In genomic region chr20:17889226-17889625, GRCh38 we compare ENCODE assay signal across 1 cellular context.
TF ChIP-seq lines count a peak whose summit lies in the region.

No MANE protein-coding gene starts in this region.

TF ChIP-seq in H1, 55 proteins besides CTCF, POLR2A, EP300 and RAD21:
- no peak for TF ChIP-seq BACH1 (IDR thresholded peaks at IDR 0.05; ENCODE audit: low read length)
- TF ChIP-seq POU5F1 (IDR thresholded peaks at IDR 0.05; ENCODE audit: low read depth, low read length): no peak
- TF ChIP-seq CBX5 (IDR thresholded peaks at IDR 0.05; ENCODE audit: low read depth, low read length): no peak
- no peak for TF ChIP-seq CEBPB (IDR thresholded peaks at IDR 0.05; ENCODE audit: low read depth, low read length)
- no peak for TF ChIP-seq CHD2 (IDR thresholded peaks at IDR 0.05; ENCODE audit: low read length)
